In genomic region chr16:75218256-75219076, GRCh38 we compare ENCODE assay signal across 8 cellular contexts. TPM values are rescaled to one million over a fixed set of nuclear protein-coding genes. Genes with fewer than 3 reads are reported as not detected.
DNase-seq lines count a peak whose midpoint lies in the region; ATAC-seq lines count a peak whose summit lies in the region.

TSS of gene CTRB1 (plus strand) at chr16:75218988. CDS start at chr16:75219008, 20 bp downstream.

- peak within 1 kb of the TSS; percentile 42 for H3K27ac ChIP-seq in CD4-positive, CD25-positive, alpha-beta regulatory T cell (ENCODE audit: insufficient read depth, low read length, poor library complexity, severe bottlenecking)

- no peaks in the 10 kb centered on the region for H3K27me3 ChIP-seq in CD4-positive, CD25-positive, alpha-beta regulatory T cell (ENCODE audit: control insufficient read depth, insufficient read depth, low read length)
- H3K27me3 ChIP-seq in MG63, result no peaks in the 10 kb centered on the region

- H3K9me3 Mint-ChIP-seq in CD4-positive, CD25-positive, alpha-beta regulatory T cell, result no peaks in the 10 kb centered on the region
- H3K9me3 Mint-ChIP-seq in effector memory CD8-positive, alpha-beta T cell, result no peaks in the 10 kb centered on the region

- H3K4me3 ChIP-seq in CD4-positive, CD25-positive, alpha-beta regulatory T cell (ENCODE audit: low read depth, low read length), result peak within 1 kb of the TSS; percentile 87
- no peak within 1 kb of the TSS for H3K4me3 ChIP-seq in MG63

- no peaks in the 10 kb centered on the region for H3K36me3 Mint-ChIP-seq in CD4-positive, CD25-positive, alpha-beta regulatory T cell
- peaks cover 6% of the 10 kb centered on the region for H3K36me3 Mint-ChIP-seq in effector memory CD8-positive, alpha-beta T cell (ENCODE audit: insufficient read depth)

- H3K27me3 Mint-ChIP-seq in CD4-positive, CD25-positive, alpha-beta regulatory T cell, result no peaks in the 10 kb centered on the region
- H3K27me3 Mint-ChIP-seq in effector memory CD8-positive, alpha-beta T cell, result no peaks in the 10 kb centered on the region

- no peaks in the 10 kb centered on the region for H3K9me3 ChIP-seq in CD4-positive, CD25-positive, alpha-beta regulatory T cell (ENCODE audit: control insufficient read depth in 2 of 2, low read length in 2 of 2)
- no peaks in the 10 kb centered on the region for H3K9me3 ChIP-seq in MG63

- no peak for ATAC-seq in CD4-positive, CD25-positive, alpha-beta regulatory T cell (ENCODE audit: low read depth in 2 of 2)
- ATAC-seq in GM19025 (IDR thresholded peaks at IDR 0.05; ENCODE audit: low read depth, unreplicated experiment), result peak; percentile 46
- ATAC-seq in HG03354 (IDR thresholded peaks at IDR 0.05; ENCODE audit: poor library complexity, severe bottlenecking, unreplicated experiment), result peak; percentile 75
- ATAC-seq in effector memory CD8-positive, alpha-beta T cell (replicated peaks), result no peak

- DNase-seq in CD4-positive, CD25-positive, alpha-beta regulatory T cell, result no peak
- DNase-seq in effector memory CD8-positive, alpha-beta T cell, result no peak
- DNase-seq in NCI-H146 (lab: John Stamatoyannopoulos, UW) (no peak), DMS79 (lab: John Stamatoyannopoulos, UW) (no peak), MG63 (no peak), NCI-H2227 treated with DMSO at 0.1 percent for 48 hours (lab: John Stamatoyannopoulos, UW) (no peak)

- peaks cover 0 to 19% (median 5%) of the 10 kb centered on the region in 4 donors for H3K4me1 Mint-ChIP-seq in CD4-positive, CD25-positive, alpha-beta regulatory T cell
- peaks cover 3 to 16% of the 10 kb centered on the region in 2 donors for H3K4me1 Mint-ChIP-seq in effector memory CD8-positive, alpha-beta T cell (ENCODE audit: low read depth in 2 of 2)

- H3K4me1 ChIP-seq in CD4-positive, CD25-positive, alpha-beta regulatory T cell (ENCODE audit: control insufficient read depth, insufficient read depth, low read length, poor library complexity, severe bottlenecking), result no peaks in the 10 kb centered on the region

- peak within 1 kb of the TSS; percentile 67 to 91 (median 90) for H3K4me3 Mint-ChIP-seq in CD4-positive, CD25-positive, alpha-beta regulatory T cell
- peak within 1 kb of the TSS; percentile 72 to 89 for H3K4me3 Mint-ChIP-seq in effector memory CD8-positive, alpha-beta T cell

- H3K27ac Mint-ChIP-seq in CD4-positive, CD25-positive, alpha-beta regulatory T cell, result peak within 1 kb of the TSS; percentile 94 to 98 (median 97)
- peak within 1 kb of the TSS; percentile 80 to 96 for H3K27ac Mint-ChIP-seq in effector memory CD8-positive, alpha-beta T cell

- no peaks in the 10 kb centered on the region for H3K36me3 ChIP-seq in CD4-positive, CD25-positive, alpha-beta regulatory T cell (ENCODE audit: control insufficient read depth, insufficient read depth, low read length)
- H3K36me3 ChIP-seq in MG63, result no peaks in the 10 kb centered on the region

RNA-seq across cellular contexts. Expression of gene CTRB1, which starts in this region (rescaled TPM):
- total RNA-seq in CD4-positive, CD25-positive, alpha-beta regulatory T cell, result not detected
- polyA plus RNA-seq in CD4-positive, CD25-positive, alpha-beta regulatory T cell, result not detected
- total RNA-seq in MG63 (2014; rRNA removed; shearing (Covaris generic); ENCODE audit: low replicate concordance), result not detected in 2 replicates

Comparison
In these comparisons a context has a peak if more than half of its experiments do, and no peak if none do; other contexts are left out.
1. ATAC-seq: peak in GM19025 (single experiment) and HG03354 (single experiment); none in CD4-positive, CD25-positive, alpha-beta regulatory T cell (0 of 2) and effector memory CD8-positive, alpha-beta T cell (single experiment).